Comparison of ENCODE assay signal across 16 cellular contexts in genomic region chr11:18523079-18523478, GRCh38.
"Had no signal": no experiment of that assay in that cellular context is flagged by ENCODE, and none has a peak within 500 bp of the region (broad histone marks: within the 10 kb centered on the region; RNA-seq: fewer than 3 reads in every experiment).

No MANE protein-coding gene starts in this region.

- H3K27me3 ChIP-seq: heart right ventricle, stomach, uterus had no signal

- H3K27me3 Mint-ChIP-seq: activated naive CD8-positive, alpha-beta T cell treated with anti-CD3 and anti-CD28 coated beads, Interleukin-2, amount 10 ng/mL, durations not matched to agents 7 days and 5 days had no signal

- H3K9me3 ChIP-seq: heart right ventricle, stomach, uterus had no signal

- ATAC-seq: activated CD4-positive, CD25-positive, alpha-beta regulatory T cell treated with anti-CD3 and anti-CD28 coated beads, Interleukin-2, amount 50 U/mL, for 24 hours; activated CD8-positive, alpha-beta memory T cell treated with anti-CD3 and anti-CD28 coated beads, Interleukin-2, amount 10 ng/mL, durations not matched to agents 7 days and 5 days; activated T-cell treated with anti-CD3 and anti-CD28 coated beads, Interleukin-2, amount 50 U/mL, for 4 hours; heart right ventricle; left ventricle myocardium superior had no signal

- H3K4me1 ChIP-seq: parathyroid adenoma, uterus had no signal

- H3K27ac ChIP-seq: heart right ventricle, parathyroid adenoma, stomach, uterus had no signal

- H3K4me3 Mint-ChIP-seq: activated CD8-positive, alpha-beta memory T cell treated with anti-CD3 and anti-CD28 coated beads, Interleukin-2, amount 10 ng/mL, durations not matched to agents 7 days and 5 days; activated naive CD8-positive, alpha-beta T cell treated with anti-CD3 and anti-CD28 coated beads, Interleukin-2, amount 10 ng/mL, durations not matched to agents 7 days and 5 days; activated T-cell treated with anti-CD3 and anti-CD28 coated beads, Interleukin-2, amount 50 U/mL, for 4 hours; T-helper 2 cell treated with Interferon-gamma antibody and Interleukin-4, amounts not matched to agents 5 μg/mL and 100 μg/mL, for 36 hours had no signal

- H2AFZ ChIP-seq: parathyroid adenoma had no signal

- H3K4me3 ChIP-seq: heart right ventricle, stomach, uterus had no signal

- H3K9me3 Mint-ChIP-seq: activated naive CD8-positive, alpha-beta T cell treated with anti-CD3 and anti-CD28 coated beads, Interleukin-2, amount 10 ng/mL, durations not matched to agents 7 days and 5 days; activated T-cell treated with anti-CD3 and anti-CD28 coated beads, Interleukin-2, amount 50 U/mL, for 4 hours; T-helper 2 cell treated with Interferon-gamma antibody and Interleukin-4, amounts not matched to agents 5 μg/mL and 100 μg/mL, for 36 hours had no signal

- H3K27ac Mint-ChIP-seq: activated CD8-positive, alpha-beta memory T cell treated with anti-CD3 and anti-CD28 coated beads, Interleukin-2, amount 10 ng/mL, durations not matched to agents 7 days and 5 days; activated naive CD8-positive, alpha-beta T cell treated with anti-CD3 and anti-CD28 coated beads, Interleukin-2, amount 10 ng/mL, durations not matched to agents 7 days and 5 days had no signal

- DNase-seq: activated CD4-positive, alpha-beta T cell treated with anti-CD3 and anti-CD28 coated beads, Interleukin-2, amount 50 U/mL, for 4 hours; activated CD8-positive, alpha-beta memory T cell treated with anti-CD3 and anti-CD28 coated beads, Interleukin-2, amount 10 ng/mL, durations not matched to agents 7 days and 5 days; activated effector memory CD4-positive, alpha-beta T cell treated with anti-CD3 and anti-CD28 coated beads, Interleukin-2, amount 50 U/mL, for 16 hours; activated naive CD8-positive, alpha-beta T cell treated with anti-CD3 and anti-CD28 coated beads, Interleukin-2, amount 10 ng/mL, durations not matched to agents 7 days and 5 days; activated T-cell treated with anti-CD3 and anti-CD28 coated beads, Interleukin-2, amount 50 U/mL, for 4 hours; aorta; heart right ventricle; left ventricle myocardium superior; retina; stimulated activated CD4-positive, alpha-beta T cell treated with anti-CD3 and anti-CD28 coated beads, Interleukin-15, amount 100 ng/mL, for 24 hours; stimulated activated CD4-positive, alpha-beta T cell treated with anti-CD3 and anti-CD28 coated beads, Interleukin-4, amount 100 ng/mL, for 24 hours; stomach; uterus had no signal

- H3K36me3 ChIP-seq: uterus had no signal
